Comparison of ENCODE assay signal across 12 cellular contexts in the genomic region with DNA sequence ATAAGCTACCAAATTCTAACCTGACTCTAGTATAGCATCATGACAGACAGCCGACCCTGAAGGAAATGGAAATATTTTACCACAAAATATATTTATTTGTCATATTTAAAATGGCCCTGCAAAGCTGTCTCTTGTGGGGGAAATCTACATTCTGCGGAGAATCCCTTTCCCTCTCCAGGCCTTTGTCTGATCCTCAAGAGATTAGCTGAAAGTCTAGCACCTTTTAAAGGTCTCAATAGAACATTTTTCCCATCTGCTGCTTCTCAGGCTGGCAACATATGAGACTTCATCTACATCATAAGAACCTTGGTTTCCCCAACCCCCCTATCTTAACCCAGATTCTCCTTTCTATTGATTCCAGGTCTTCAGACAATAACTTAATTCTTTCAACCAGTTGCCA. TPM values are rescaled to one million over a fixed set of nuclear protein-coding genes. Genes with fewer than 3 reads are reported as not detected.
"Had no signal": no experiment of that assay in that cellular context is flagged by ENCODE, and none has a peak within 500 bp of the region (broad histone marks: within the 10 kb centered on the region; RNA-seq: fewer than 3 reads in every experiment).

No MANE protein-coding gene starts in this region.

- H3K4me3 Mint-ChIP-seq: GM23338, H9, HFFc6 had no signal

- H3K36me3 ChIP-seq: HAP-1 had no signal

- H3K27ac Mint-ChIP-seq: GM23338, H9, HFFc6 had no signal

- H3K4me3 ChIP-seq: GM23248, GM23338, HAP-1 had no signal

- ATAC-seq: GM23338, HCT116 had no signal

- FAIRE-seq: H1, H54 had no signal

- H3K4me1 Mint-ChIP-seq: GM23338 had no signal

- H3K4me1 ChIP-seq: HAP-1 had no signal

- H3K27ac ChIP-seq: GM23248 had no signal

- DNase-seq: GM23248, GOT3, H7, H9, HCEC 1CT, HFFc6 had no signal

- H3K9ac ChIP-seq: GM23248 had no signal

RNA-seq across cellular contexts. Expression of a gene that starts 1.7 kb away (rescaled TPM):
- total RNA-seq: GM23248, GM23338, H1, H4, H7, H9, HFFc6 had no signal
- polyA plus RNA-seq: GM23248, GM23338, H1 had no signal

RNA-seq across cellular contexts. Expression of a gene that starts 13.6 kb away (rescaled TPM):
- total RNA-seq: GM23248, H4, HFFc6 had no signal
- polyA plus RNA-seq: GM23248, H1 had no signal

RNA-seq across cellular contexts. Expression of a gene that starts 19.5 kb away (rescaled TPM):
- total RNA-seq: GM23248, GM23338, H1, H4, H7, HFFc6 had no signal
- polyA plus RNA-seq: GM23248, H1 had no signal

RNA-seq across cellular contexts. Expression of a gene that starts 52.0 kb away (rescaled TPM):
- total RNA-seq: GM23248, H4, H7, H9, HFFc6 had no signal
- polyA plus RNA-seq: GM23248, GM23338 had no signal
